Comparison of ENCODE assay signal across 18 cellular contexts in genomic region chr18:42068030-42068429, GRCh38.
DNase-seq lines count a peak whose midpoint lies in the region; ATAC-seq and TF ChIP-seq lines count a peak whose summit lies in the region.
"Had no signal": no experiment of that assay in that cellular context is flagged by ENCODE, and none has a peak within 500 bp of the region (broad histone marks: within the 10 kb centered on the region; RNA-seq: fewer than 3 reads in every experiment).

No MANE protein-coding gene starts in this region.

- no peak for ATAC-seq in activated T-cell treated with anti-CD3 and anti-CD28 coated beads, Interleukin-2, amount 50 U/mL, for 72 hours (replicated peaks in 1 of 2)
- ATAC-seq in left lobe of liver = peak; percentile 54
- ATAC-seq in GM18907 (IDR thresholded peaks at IDR 0.05; ENCODE audit: unreplicated experiment) = no peak
- no peak for ATAC-seq in heart right ventricle
- ATAC-seq: HepG2 had no signal

- H3K27me3 ChIP-seq in suprapubic skin (no peaks in the 10 kb centered on the region), heart right ventricle (no peaks in the 10 kb centered on the region)
- H3K27me3 ChIP-seq: BLaER1 had no signal

- H3K36me3 Mint-ChIP-seq in activated T-cell treated with anti-CD3 and anti-CD28 coated beads, Interleukin-2, amount 50 U/mL, for 72 hours (ENCODE audit: insufficient read depth in 2 of 2) = peaks cover 10 to 13% of the 10 kb centered on the region in 2 donors

- H3K4me3 Mint-ChIP-seq in activated T-cell treated with anti-CD3 and anti-CD28 coated beads, Interleukin-2, amount 50 U/mL, for 72 hours = no peak overlapping the region
- H3K4me3 Mint-ChIP-seq: HFFc6 had no signal

- WGBS in suprapubic skin = 88% methylated on average over 3 of the region's 3 CpGs
- 93 to 95% methylated on average over 3 of the region's 3 CpGs for WGBS in heart right ventricle, 2 donors

- intact Hi-C loops in heart right ventricle (cut with DNase I) = no loop called here

- peaks cover 5% of the 10 kb centered on the region for H3K4me1 Mint-ChIP-seq in activated T-cell treated with anti-CD3 and anti-CD28 coated beads, Interleukin-2, amount 50 U/mL, for 72 hours (ENCODE audit: low read depth)

- no peaks in the 10 kb centered on the region for H3K27me3 Mint-ChIP-seq in activated T-cell treated with anti-CD3 and anti-CD28 coated beads, Interleukin-2, amount 50 U/mL, for 72 hours (ENCODE audit: low read depth)
- H3K27me3 Mint-ChIP-seq: CD4-positive, CD25-positive, alpha-beta regulatory T cell had no signal

- H3K36me3 ChIP-seq in suprapubic skin (peaks cover 56% of the 10 kb centered on the region), heart right ventricle (peaks cover 0 to 87% (median 22%) of the 10 kb centered on the region in 9 donors)

- no peaks in the 10 kb centered on the region for H3K9me3 Mint-ChIP-seq in activated T-cell treated with anti-CD3 and anti-CD28 coated beads, Interleukin-2, amount 50 U/mL, for 72 hours
- H3K9me3 Mint-ChIP-seq: CD4-positive, CD25-positive, alpha-beta regulatory T cell; HFFc6 had no signal

- no peak for TF ChIP-seq CTCF in fibroblast of villous mesenchyme (IDR thresholded peaks at IDR 0.05; ENCODE audit: insufficient read depth, low read depth, low read length)
- TF ChIP-seq CTCF in suprapubic skin (IDR thresholded peaks at IDR 0.05) = no peak
- no peak for TF ChIP-seq CTCF in heart right ventricle (IDR thresholded peaks at IDR 0.05)

- peak overlapping the region; percentile 75 for H3K27ac Mint-ChIP-seq in activated T-cell treated with anti-CD3 and anti-CD28 coated beads, Interleukin-2, amount 50 U/mL, for 72 hours
- H3K27ac Mint-ChIP-seq: CD4-positive, CD25-positive, alpha-beta regulatory T cell; HFFc6 had no signal

- H3K4me1 ChIP-seq in suprapubic skin = no peaks in the 10 kb centered on the region
- no peaks in the 10 kb centered on the region for H3K4me1 ChIP-seq in heart right ventricle

- no peak for TF ChIP-seq EP300 in suprapubic skin (IDR thresholded peaks at IDR 0.05)

- no peak for DNase-seq in activated T-cell treated with anti-CD3 and anti-CD28 coated beads, Interleukin-2, amount 50 U/mL, for 72 hours
- DNase-seq in activated T-cell treated with anti-CD3 and anti-CD28 coated beads for 4 hours = no peak
- DNase-seq in fibroblast of villous mesenchyme (ENCODE audit: low read depth) = peak; percentile 19
- no peak for DNase-seq in left lobe of liver (ENCODE audit: low spot score)
- DNase-seq in renal cortical epithelial cell (ENCODE audit: low read depth) = peak; percentile 89
- DNase-seq in suprapubic skin (ENCODE audit: low spot score in 2 of 2) = no peak
- no peak for DNase-seq in heart right ventricle
- DNase-seq: AML-193; CD4-positive, CD25-positive, alpha-beta regulatory T cell; DMS153; DMS79 treated with DMSO at 0.1 percent for 48 hours; EL; HCEC 1CT; HFFc6 had no signal

- H3K4me3 ChIP-seq in fibroblast of villous mesenchyme (ENCODE audit: low read depth, low read length) = no peak overlapping the region
- no peak overlapping the region for H3K4me3 ChIP-seq in suprapubic skin
- no peak overlapping the region for H3K4me3 ChIP-seq in heart right ventricle
- H3K4me3 ChIP-seq: BLaER1 had no signal

- no peak for TF ChIP-seq POLR2A in suprapubic skin (IDR thresholded peaks at IDR 0.05)

- H3K9me3 ChIP-seq in suprapubic skin = no peaks in the 10 kb centered on the region
- H3K9me3 ChIP-seq in heart right ventricle = no peaks in the 10 kb centered on the region
- H3K9me3 ChIP-seq: BLaER1 had no signal

- H3K27ac ChIP-seq in suprapubic skin (no peak overlapping the region), heart right ventricle (no peak overlapping the region)
- H3K27ac ChIP-seq: 22Rv1, BLaER1 had no signal

Comparison
In these comparisons a context has a peak if more than half of its experiments do, and no peak if none do; other contexts are left out.
1. DNase-seq: peak in fibroblast of villous mesenchyme (single experiment) and renal cortical epithelial cell (single experiment); none in activated T-cell treated with anti-CD3 and anti-CD28 coated beads, Interleukin-2, amount 50 U/mL, for 72 hours (0 of 2), activated T-cell treated with anti-CD3 and anti-CD28 coated beads for 4 hours (single experiment), left lobe of liver (single experiment), suprapubic skin (0 of 2) and heart right ventricle (0 of 2).